8 cellular contexts compared by ENCODE assay signal in genomic region chr12:62466018-62466595, GRCh38.
DNase-seq lines count a peak whose midpoint lies in the region; ATAC-seq lines count a peak whose summit lies in the region.

No MANE protein-coding gene starts in this region.

- peak overlapping the region; percentile 93 for H2AFZ ChIP-seq in neuron (ENCODE audit: low read depth, low read length)

- H3K27me3 ChIP-seq in neuron (ENCODE audit: insufficient read depth, low read length) = no peaks in the 10 kb centered on the region

- peaks cover 4% of the 10 kb centered on the region for H3K9me3 Mint-ChIP-seq in activated naive CD8-positive, alpha-beta T cell (ENCODE audit: low read depth)

- ATAC-seq in GM18511 (IDR thresholded peaks at IDR 0.05; ENCODE audit: unreplicated experiment) = peak; percentile 46
- ATAC-seq in HG03025 (IDR thresholded peaks at IDR 0.05; ENCODE audit: low FRiP score, unreplicated experiment) = peak; percentile 24

- H3K4me1 Mint-ChIP-seq in activated naive CD8-positive, alpha-beta T cell (ENCODE audit: low read depth) = peaks cover 28% of the 10 kb centered on the region

- peak overlapping the region; percentile 97 for H3K4me3 Mint-ChIP-seq in activated naive CD8-positive, alpha-beta T cell

- peak overlapping the region; percentile 95 for H3K27ac Mint-ChIP-seq in activated naive CD8-positive, alpha-beta T cell

- no peaks in the 10 kb centered on the region for H3K27me3 Mint-ChIP-seq in activated naive CD8-positive, alpha-beta T cell

- H3K9me3 ChIP-seq in neuron (ENCODE audit: low read length) = no peaks in the 10 kb centered on the region

- peaks cover 5% of the 10 kb centered on the region for H3K36me3 ChIP-seq in neuron (ENCODE audit: insufficient read depth, low read length)

- H3K4me3 ChIP-seq in neuron (ENCODE audit: low read length) = peak overlapping the region; percentile 88

- H3K4me1 ChIP-seq in neuron (ENCODE audit: insufficient read depth, low read length) = peaks cover 13% of the 10 kb centered on the region

- H3K36me3 Mint-ChIP-seq in activated naive CD8-positive, alpha-beta T cell = no peaks in the 10 kb centered on the region

- DNase-seq in Ammon's horn (ENCODE audit: low spot score) (peak; percentile 47), NOMO-1 treated with DMSO at 0.1 percent for 48 hours (lab: John Stamatoyannopoulos, UW; ENCODE audit: unreplicated experiment) (peak; percentile 75), glomerular visceral epithelial cell (ENCODE audit: extremely low spot score) (peak; percentile 30), NCI-H2081 treated with DMSO at 0.1 percent for 48 hours (lab: John Stamatoyannopoulos, UW) (no peak)
